Comparison of ENCODE assay signal across 18 cellular contexts in the genomic region with DNA sequence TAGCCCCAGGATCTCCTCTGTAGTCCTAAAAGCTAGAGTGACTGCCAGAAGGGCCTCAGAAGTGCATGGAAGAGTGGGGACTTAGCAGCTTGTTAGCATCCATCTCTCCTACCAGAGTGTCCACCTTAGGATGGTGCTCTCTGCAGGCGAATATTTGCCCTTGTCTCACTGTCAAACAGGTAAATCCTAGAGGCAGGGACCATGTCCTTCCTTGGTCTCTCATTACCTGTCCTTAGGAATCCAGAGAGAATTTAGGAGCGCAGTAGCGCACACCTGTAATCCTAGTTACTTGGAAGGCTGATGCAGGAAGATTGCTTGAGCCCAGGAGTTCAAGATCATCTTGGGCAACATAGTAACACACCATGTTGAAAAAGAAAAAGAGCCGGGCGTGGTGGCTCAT. TPM values are rescaled to one million over a fixed set of nuclear protein-coding genes. Genes with fewer than 3 reads are reported as not detected.
DNase-seq lines count a peak whose midpoint lies in the region; ATAC-seq and TF ChIP-seq lines count a peak whose summit lies in the region.
"Had no signal": no experiment of that assay in that cellular context is flagged by ENCODE, and none has a peak within 500 bp of the region (broad histone marks: within the 10 kb centered on the region; RNA-seq: fewer than 3 reads in every experiment).

No MANE protein-coding gene starts in this region.

- H3K27ac ChIP-seq in right atrium auricular region, result no peak overlapping the region
- H3K27ac ChIP-seq: BLaER1, C4-2B had no signal

- intact Hi-C loops in Right ventricle myocardium superior (cut with DNase I), result no loop called here

- peaks cover 13% of the 10 kb centered on the region for H3K36me3 Mint-ChIP-seq in T-helper 17 cell (ENCODE audit: low read depth)
- H3K36me3 Mint-ChIP-seq in osteocyte (ENCODE audit: unreplicated experiment), result peaks cover 34% of the 10 kb centered on the region

- H3K4me1 Mint-ChIP-seq in T-helper 17 cell (peaks cover 13% of the 10 kb centered on the region), osteocyte (ENCODE audit: unreplicated experiment) (no peaks in the 10 kb centered on the region)

- no peak for ATAC-seq in Right ventricle myocardium superior (ENCODE audit: poor library complexity)
- no peak for ATAC-seq in T-helper 17 cell
- ATAC-seq: CD8-positive, alpha-beta T cell had no signal

- no peaks in the 10 kb centered on the region for H3K4me1 ChIP-seq in right atrium auricular region
- H3K4me1 ChIP-seq: BLaER1, Caco-2, HAP-1 had no signal

- peaks cover under 1% of the 10 kb centered on the region for H3K9me3 Mint-ChIP-seq in osteocyte (ENCODE audit: unreplicated experiment)
- H3K9me3 Mint-ChIP-seq: CD4-positive, CD25-positive, alpha-beta regulatory T cell; CD8-positive, alpha-beta T cell; HFFc6 had no signal

- no peaks in the 10 kb centered on the region for H3K27me3 ChIP-seq in right atrium auricular region
- H3K27me3 ChIP-seq: BLaER1 had no signal

- H3K4me3 ChIP-seq in right atrium auricular region, result no peak overlapping the region
- H3K4me3 ChIP-seq: BLaER1, HAP-1 had no signal

- H3K27me3 Mint-ChIP-seq in T-helper 17 cell (no peaks in the 10 kb centered on the region), osteocyte (ENCODE audit: unreplicated experiment) (no peaks in the 10 kb centered on the region)
- H3K27me3 Mint-ChIP-seq: B cell had no signal

- TF ChIP-seq CTCF in right atrium auricular region (IDR thresholded peaks at IDR 0.05), result no peak
- no peak for TF ChIP-seq CTCF in osteocyte (IDR thresholded peaks at IDR 0.05)

- H3K36me3 ChIP-seq in right atrium auricular region, result peaks cover 64% of the 10 kb centered on the region

- no peaks in the 10 kb centered on the region for H3K9me3 ChIP-seq in right atrium auricular region
- H3K9me3 ChIP-seq in T-helper 17 cell (ENCODE audit: control insufficient read depth, low read length, poor library complexity, severe bottlenecking), result no peaks in the 10 kb centered on the region
- H3K9me3 ChIP-seq: BLaER1, Caco-2, HAP-1 had no signal

- no peak overlapping the region for H3K4me3 Mint-ChIP-seq in T-helper 17 cell
- H3K4me3 Mint-ChIP-seq in osteocyte (ENCODE audit: unreplicated experiment), result no peak overlapping the region
- H3K4me3 Mint-ChIP-seq: B cell; CD4-positive, CD25-positive, alpha-beta regulatory T cell; CD8-positive, alpha-beta T cell; HFFc6 had no signal

- H3K27ac Mint-ChIP-seq in T-helper 17 cell (peak overlapping the region; percentile 19), osteocyte (ENCODE audit: unreplicated experiment) (no peak overlapping the region)
- H3K27ac Mint-ChIP-seq: B cell; CD8-positive, alpha-beta T cell; HFFc6 had no signal

- DNase-seq in right atrium auricular region (ENCODE audit: low spot score) (peak; percentile 9), Right ventricle myocardium superior (no peak), T-helper 17 cell (no peak), osteocyte (ENCODE audit: extremely low spot score, unreplicated experiment) (peak; percentile 62), NCI-H146 treated with DMSO at 0.1 percent for 48 hours (lab: John Stamatoyannopoulos, UW; ENCODE audit: unreplicated experiment) (no peak), NCI-H187 (lab: John Stamatoyannopoulos, UW) (no peak)
- no peak for DNase-seq in activated CD4-positive, CD25-positive, alpha-beta regulatory T cell (lab: John Stamatoyannopoulos, UW)
- DNase-seq: Caco-2; CD4-positive, CD25-positive, alpha-beta regulatory T cell; DMS153; DND-41; GOT3; HFFc6 had no signal

RNA-seq across cellular contexts. Expression of a gene that starts 21.4 kb away (rescaled TPM):
- total RNA-seq in right atrium auricular region (1 to 10 TPM in 1 of 2 donors, under 1 TPM in 1; 0.75 to 4.8 TPM), Right ventricle myocardium superior (6.6 TPM), T-helper 17 cell (10 to 100 TPM; 46.5 to 57.6 TPM), osteocyte (2.4 and 2.6 TPM in 2 replicates)

RNA-seq across cellular contexts. Expression of a gene that starts 23.2 kb away (rescaled TPM):
- total RNA-seq in right atrium auricular region (100 to 1,000 TPM; 161 to 173 TPM), Right ventricle myocardium superior (102 TPM), T-helper 17 cell (100 to 1,000 TPM; 138 to 142 TPM), osteocyte (338 and 363 TPM in 2 replicates)

RNA-seq across cellular contexts. Expression of a gene that starts 27.7 kb away (rescaled TPM):
- 10 to 100 TPM; 50.3 to 59.6 TPM for total RNA-seq in right atrium auricular region
- total RNA-seq in Right ventricle myocardium superior, result 27.5 TPM
- total RNA-seq in T-helper 17 cell, result 10 to 100 TPM in 1 of 2 donors, 1 to 10 TPM in 1; 9.6 to 11.8 TPM
- 36.2 and 37.4 TPM in 2 replicates for total RNA-seq in osteocyte

RNA-seq across cellular contexts. Expression of a gene that starts 35.0 kb away (rescaled TPM):
- 10 to 100 TPM; 32.1 to 59.7 TPM for total RNA-seq in right atrium auricular region
- 41.1 TPM for total RNA-seq in Right ventricle myocardium superior
- 10 to 100 TPM; 20.8 to 21.3 TPM for total RNA-seq in T-helper 17 cell
- 137 and 142 TPM in 2 replicates for total RNA-seq in osteocyte

RNA-seq across cellular contexts. Expression of a gene that starts 37.8 kb away (rescaled TPM):
- 10 to 100 TPM in 1 of 2 donors, 1 to 10 TPM in 1; 8.4 to 11.6 TPM for total RNA-seq in right atrium auricular region
- total RNA-seq in Right ventricle myocardium superior, result 12.2 TPM
- 10 to 100 TPM; 45.3 to 62.4 TPM for total RNA-seq in T-helper 17 cell
- 19.2 and 21.1 TPM in 2 replicates for total RNA-seq in osteocyte

Comparison
In these comparisons a context has a peak if more than half of its experiments do, and no peak if none do; other contexts are left out.
1. DNase-seq: peak in right atrium auricular region (single experiment) and osteocyte (single experiment); none in Right ventricle myocardium superior (single experiment), T-helper 17 cell (0 of 3), activated CD4-positive, CD25-positive, alpha-beta regulatory T cell (0 of 4), NCI-H146 treated with DMSO at 0.1 percent for 48 hours (single experiment) and NCI-H187 (0 of 2).